Comparison of ENCODE assay signal across 8 cellular contexts in genomic region chr13:24271611-24272451, GRCh38. TPM values are rescaled to one million over a fixed set of nuclear protein-coding genes. Genes with fewer than 3 reads are reported as not detected.
A peak's percentile ranks its signal among the peaks of the same experiment; 100 is the strongest.
DNase-seq lines count a peak whose midpoint lies in the region; ATAC-seq lines count a peak whose summit lies in the region.

No MANE protein-coding gene starts in this region.

- ATAC-seq in GM18867 (IDR thresholded peaks at IDR 0.05; ENCODE audit: unreplicated experiment) (peak; percentile 51), HG02981 (IDR thresholded peaks at IDR 0.05; ENCODE audit: unreplicated experiment) (peak; percentile 44), left cardiac atrium (peak; percentile 84)

- no peaks in the 10 kb centered on the region for H3K27me3 ChIP-seq in adipocyte (replicated peaks; ENCODE audit: control insufficient read depth, insufficient read depth, low read length)

- H3K36me3 ChIP-seq in adipocyte (ENCODE audit: control insufficient read depth, insufficient read depth, low read length, severe bottlenecking): no peaks in the 10 kb centered on the region

- DNase-seq in SK-MEL-5 (ENCODE audit: low read depth, low spot score) (peak; percentile 93), adipocyte (ENCODE audit: low read depth) (peak; percentile 74), left cardiac atrium (peak; percentile 70), putamen (ENCODE audit: low spot score) (peak; percentile 87), NCI-H748 treated with DMSO at 0.1 percent for 48 hours (lab: John Stamatoyannopoulos, UW) (no peak), NCI-H1930 (lab: John Stamatoyannopoulos, UW) (no peak)

- peaks cover 30% of the 10 kb centered on the region for H3K4me1 ChIP-seq in adipocyte (ENCODE audit: control insufficient read depth, insufficient read depth, low read length)

- in situ Hi-C loops in SK-MEL-5 (cut with HindIII; ENCODE audit: low pct_unique_long_range_greater_than_20kb, low sequenced_read_pairs): no loop called here

- intact Hi-C loops in left cardiac atrium (cut with DNase I): no loop called here

- peak overlapping the region; percentile 35 for H3K9ac ChIP-seq in adipocyte (ENCODE audit: low read length)

- peak overlapping the region; percentile 74 for H3K4me3 ChIP-seq in adipocyte (ENCODE audit: low read length)

- H3K9me3 ChIP-seq in adipocyte (ENCODE audit: control insufficient read depth, low read length): no peaks in the 10 kb centered on the region

RNA-seq across cellular contexts. Expression of gene C1QTNF9, which starts 37.5 kb away (rescaled TPM):
- total RNA-seq in SK-MEL-5 (2014; rRNA removed; shearing (Covaris generic)): not detected in 2 replicates
- not detected in 2 replicates for polyA plus RNA-seq in SK-MEL-5 (2015; cell fraction: cytosol; rRNA removed)
- not detected in 2 replicates for polyA plus RNA-seq in SK-MEL-5 (2015; cell fraction: nucleus; rRNA removed)
- 1 to 10 TPM in 1 of 2 donors, under 1 TPM in 1; 0.47 to 1.7 TPM for total RNA-seq in left cardiac atrium

Comparison
In these comparisons a context has a peak if more than half of its experiments do, and no peak if none do; other contexts are left out.
1. DNase-seq: peak in SK-MEL-5 (single experiment), adipocyte (single experiment), left cardiac atrium (single experiment) and putamen (single experiment); none in NCI-H748 treated with DMSO at 0.1 percent for 48 hours (single experiment) and NCI-H1930 (0 of 2).
2. Peak in every context shown above with its lines, with median percentiles within 50 percentile points of each other: ATAC-seq.